Comparison of ENCODE assay signal across 29 cellular contexts in genomic region chr1:110455151-110455550, GRCh38. TPM values are rescaled to one million over a fixed set of nuclear protein-coding genes. Genes with fewer than 3 reads are reported as not detected.
DNase-seq lines count a peak whose midpoint lies in the region; ATAC-seq, FAIRE-seq and TF ChIP-seq lines count a peak whose summit lies in the region.
"Had no signal": no experiment of that assay in that cellular context is flagged by ENCODE, and none has a peak within 500 bp of the region (broad histone marks: within the 10 kb centered on the region; RNA-seq: fewer than 3 reads in every experiment).

No MANE protein-coding gene starts in this region.

- H2AK9ac ChIP-seq in IMR-90 (replicated peaks; ENCODE audit: low read depth, low read length, poor library complexity) = no peak overlapping the region

- H2AFZ ChIP-seq in IMR-90 (replicated peaks; ENCODE audit: low read length, poor library complexity) = no peak overlapping the region
- H2AFZ ChIP-seq: hepatocyte had no signal

- H4K91ac ChIP-seq in IMR-90 (ENCODE audit: insufficient read depth, low read depth, low read length) = no peak overlapping the region

- TF ChIP-seq POLR2A in IMR-90 (IDR thresholded peaks at IDR 0.05; ENCODE audit: low read depth, low read length) (no peak), Peyer's patch (IDR thresholded peaks at IDR 0.05) (no peak)

- H3K27me3 ChIP-seq in IMR-90 (ENCODE audit: control insufficient read depth, insufficient read depth, low read length) = peaks cover 59% of the 10 kb centered on the region
- peaks cover 44% of the 10 kb centered on the region for H3K27me3 ChIP-seq in left ventricle myocardium inferior (ENCODE audit: low read depth)
- H3K27me3 ChIP-seq in Peyer's patch = no peaks in the 10 kb centered on the region
- H3K27me3 ChIP-seq: upper lobe of right lung had no signal

- H3K9me3 Mint-ChIP-seq in immature natural killer cell = no peaks in the 10 kb centered on the region
- H3K9me3 Mint-ChIP-seq: activated T-cell treated with anti-CD3 and anti-CD28 coated beads, Interleukin-2, amount 50 U/mL, for 4 hours; HFFc6 had no signal

- no peak overlapping the region for H3K18ac ChIP-seq in IMR-90 (ENCODE audit: low read depth, low read length)

- H2AK5ac ChIP-seq in IMR-90 (ENCODE audit: low read depth, low read length) = no peak overlapping the region

- in situ Hi-C loops in IMR-90 (cut with MboI; ENCODE audit: low sequenced_read_pairs) = no loop called here

- DNase-seq in Daoy (ENCODE audit: low read depth) (peak; percentile 56), IMR-90 (no peak), dermis blood vessel endothelial cell (peak; percentile 9), kidney (peak; percentile 8), left ventricle myocardium inferior (no peak), Peyer's patch (no peak), immature natural killer cell (no peak), T-helper 9 cell (no peak)
- DNase-seq: activated CD4-positive, alpha-beta T cell treated with anti-CD3 and anti-CD28 coated beads for 48 hours; activated naive CD4-positive, alpha-beta T cell; activated T-cell treated with anti-CD3 and anti-CD28 coated beads, Interleukin-2, amount 50 U/mL, for 4 hours; BE2C; brain microvascular endothelial cell; DMS79; effector CD8-positive, alpha-beta T cell; gastrocnemius medialis; HFFc6; KG1; NCI-H1436; NCI-H510A; stimulated activated CD4-positive, alpha-beta T cell treated with anti-CD3 and anti-CD28 coated beads, Interleukin-1b, Interleukin-23, amount 100 ng/mL, for 48 hours; upper lobe of right lung had no signal

- no TSS peak for BruUV-seq in IMR-90 (replicated peaks; lab: Mats Ljungman, UMichigan)

- no peak overlapping the region for H3K4ac ChIP-seq in IMR-90 (ENCODE audit: low read depth, low read length)

- TF ChIP-seq RAD21 in IMR-90 (IDR thresholded peaks at IDR 0.05; ENCODE audit: low read length) = peak; percentile 54

- FAIRE-seq in kidney (lab: Jason Lieb, UNC) = no peak
- FAIRE-seq: A549, GM12892, keratinocyte, RCC 7860 had no signal

- POLR2A ChIA-PET in IMR-90 (lab: Charles Lee; ENCODE audit: unreplicated experiment) = no interaction called here

- no peak overlapping the region for H4K5ac ChIP-seq in IMR-90 (ENCODE audit: low read depth, low read length)

- H3K79me1 ChIP-seq in IMR-90 (ENCODE audit: low read depth in 1 of 2, low read length in 2 of 2) = no peaks in the 10 kb centered on the region

- H2BK20ac ChIP-seq in IMR-90 (ENCODE audit: low read depth, low read length) = no peak overlapping the region

- H3K4me2 ChIP-seq in IMR-90 (ENCODE audit: low read depth, low read length) = no peak overlapping the region
- H3K4me2 ChIP-seq: A549, hepatocyte had no signal

- H3K36me3 ChIP-seq in IMR-90 (ENCODE audit: control insufficient read depth, insufficient read depth, low read length) (no peaks in the 10 kb centered on the region), kidney (ENCODE audit: control insufficient read depth in 1 of 2, insufficient read depth in 2 of 2, low read length in 2 of 2) (no peaks in the 10 kb centered on the region), left ventricle myocardium inferior (no peaks in the 10 kb centered on the region), Peyer's patch (no peaks in the 10 kb centered on the region)
- H3K36me3 ChIP-seq: BE2C, brain microvascular endothelial cell, gastrocnemius medialis, upper lobe of right lung had no signal

- H3K27ac Mint-ChIP-seq in immature natural killer cell = no peak overlapping the region
- H3K27ac Mint-ChIP-seq: HFFc6 had no signal

- H3K4me1 Mint-ChIP-seq in immature natural killer cell = no peaks in the 10 kb centered on the region

- H2BK15ac ChIP-seq in IMR-90 (ENCODE audit: low read depth, low read length) = no peak overlapping the region

- H3K4me1 ChIP-seq in IMR-90 (ENCODE audit: control insufficient read depth, insufficient read depth, low read length) = no peaks in the 10 kb centered on the region
- H3K4me1 ChIP-seq in kidney (ENCODE audit: control insufficient read depth in 1 of 2, insufficient read depth in 1 of 2, low read depth in 1 of 2, low read length in 2 of 2) = no peaks in the 10 kb centered on the region
- no peaks in the 10 kb centered on the region for H3K4me1 ChIP-seq in left ventricle myocardium inferior
- no peaks in the 10 kb centered on the region for H3K4me1 ChIP-seq in Peyer's patch
- H3K4me1 ChIP-seq: A549, BE2C, gastrocnemius medialis, upper lobe of right lung had no signal

- H3K4me3 Mint-ChIP-seq in immature natural killer cell = no peak overlapping the region
- H3K4me3 Mint-ChIP-seq: activated T-cell treated with anti-CD3 and anti-CD28 coated beads, Interleukin-2, amount 50 U/mL, for 4 hours; HFFc6 had no signal

- no peaks in the 10 kb centered on the region for H3K9me3 ChIP-seq in IMR-90 (ENCODE audit: control insufficient read depth, insufficient read depth, low read length)
- H3K9me3 ChIP-seq in kidney (ENCODE audit: control insufficient read depth in 1 of 2, low read length in 2 of 2) = no peaks in the 10 kb centered on the region
- no peaks in the 10 kb centered on the region for H3K9me3 ChIP-seq in left ventricle myocardium inferior (replicated peaks)
- no peaks in the 10 kb centered on the region for H3K9me3 ChIP-seq in Peyer's patch
- H3K9me3 ChIP-seq: A549, BE2C, gastrocnemius medialis, upper lobe of right lung had no signal

- CTCF ChIA-PET in IMR-90 (lab: Yijun Ruan, JAX) = interaction anchor here (1.1 to 1.5 kb wide), 3 partner anchors 41 to 247 kb away, joined by 3 to 5 read pairs (median 5); no protein-coding TSS in a partner anchor

- H3K4me3 ChIP-seq in IMR-90 (ENCODE audit: insufficient read depth, low read depth, low read length) (no peak overlapping the region), kidney (ENCODE audit: low read length in 2 of 2) (no peak overlapping the region), left ventricle myocardium inferior (no peak overlapping the region), Peyer's patch (no peak overlapping the region)
- H3K4me3 ChIP-seq: A549, gastrocnemius medialis, hepatocyte, skin epidermis, upper lobe of right lung had no signal

- H3K27me3 Mint-ChIP-seq in immature natural killer cell (ENCODE audit: low read depth in 3 of 3) = no peaks in the 10 kb centered on the region

- peak; percentile 42 for TF ChIP-seq CTCF in IMR-90 (conservative IDR thresholded peaks at IDR 0.05; ENCODE audit: low read depth, low read length)
- no peak for TF ChIP-seq CTCF in kidney (IDR thresholded peaks at IDR 0.05; ENCODE audit: borderline replicate concordance, extremely low read depth, insufficient read depth)
- no peak for TF ChIP-seq CTCF in left ventricle myocardium inferior (IDR thresholded peaks at IDR 0.05; ENCODE audit: borderline replicate concordance)
- no peak for TF ChIP-seq CTCF in Peyer's patch (IDR thresholded peaks at IDR 0.05)

- no peak overlapping the region for H4K8ac ChIP-seq in IMR-90 (ENCODE audit: low read depth in 2 of 2, low read length in 2 of 2)

- H3K23ac ChIP-seq in IMR-90 (ENCODE audit: low read depth, low read length) = no peak overlapping the region

- no peak for ATAC-seq in IMR-90 (ENCODE audit: low read depth)
- ATAC-seq: activated T-cell treated with anti-CD3 and anti-CD28 coated beads, Interleukin-2, amount 50 U/mL, for 4 hours; gastrocnemius medialis; upper lobe of right lung had no signal

- WGBS in IMR-90 (ENCODE audit: extremely low coverage in 2 of 2, insufficient read length in 1 of 2), 2 experiments = no CpG with 5 or more reads among the region's 8 CpGs

- no peak overlapping the region for H3K14ac ChIP-seq in IMR-90 (replicated peaks; ENCODE audit: low read depth, low read length)

- H3K9ac ChIP-seq in IMR-90 (ENCODE audit: low read depth, low read length) (no peak overlapping the region), kidney (ENCODE audit: low read length in 2 of 2) (no peak overlapping the region)

- no peak overlapping the region for H3K56ac ChIP-seq in IMR-90 (ENCODE audit: extremely low read depth, insufficient read depth, low read length)

- no peaks in the 10 kb centered on the region for H3K36me3 Mint-ChIP-seq in immature natural killer cell

- H3K27ac ChIP-seq in IMR-90 (ENCODE audit: insufficient read depth, low read length) = no peak overlapping the region
- H3K27ac ChIP-seq in kidney (ENCODE audit: low read depth in 2 of 2, low read length in 2 of 2) = no peak overlapping the region
- H3K27ac ChIP-seq in left ventricle myocardium inferior (replicated peaks) = no peak overlapping the region
- H3K27ac ChIP-seq in Peyer's patch = no peak overlapping the region
- H3K27ac ChIP-seq: A549, brain microvascular endothelial cell, gastrocnemius medialis, hepatocyte, skin epidermis, upper lobe of right lung had no signal

- H4K20me1 ChIP-seq in IMR-90 (ENCODE audit: insufficient read depth, low read length) = no peaks in the 10 kb centered on the region

- dilution Hi-C loops in IMR-90 (cut with HindIII; ENCODE audit: low sequenced_read_pairs, unreplicated experiment) = no loop called here

- H3K9me1 ChIP-seq in IMR-90 (ENCODE audit: insufficient read depth, low read length) = no peaks in the 10 kb centered on the region

- intact Hi-C loops in IMR-90 (cut with micrococcal nuclease) = no loop called here
- intact Hi-C loops in kidney (cut with DNase I) = loop anchor here (5.0 kb wide), 1 partner anchor 43 kb away; no protein-coding TSS in a partner anchor
- intact Hi-C loops in left ventricle myocardium inferior (cut with micrococcal nuclease) = no loop called here

- H2BK120ac ChIP-seq in IMR-90 (ENCODE audit: low read depth, low read length) = no peak overlapping the region

- H2BK5ac ChIP-seq in IMR-90 (ENCODE audit: low read depth, low read length, poor library complexity, severe bottlenecking) = no peak overlapping the region

RNA-seq across cellular contexts. Expression of gene PROK1, which starts 4.2 kb away (rescaled TPM):
- total RNA-seq in Daoy (2014; rRNA removed; shearing (Covaris generic)) = not detected in 2 replicates
- not detected in 2 replicates for total RNA-seq in IMR-90 (2012; rRNA removed)
- polyA plus RNA-seq in IMR-90 (2012; rRNA removed) = not detected in 2 replicates
- polyA plus RNA-seq in IMR-90 (2012; cell fraction: cytosol; rRNA removed) = not detected in 2 replicates
- polyA plus RNA-seq in IMR-90 (2012; cell fraction: nucleus; rRNA removed; ENCODE audit: low replicate concordance) = not detected in 2 replicates
- 0.09 TPM in 1 of 2 replicates, not detected in the other for total RNA-seq in dermis blood vessel endothelial cell
- not detected for total RNA-seq in kidney
- polyA plus RNA-seq in kidney (ENCODE audit: insufficient read depth, low read depth, low replicate concordance) = not detected
- total RNA-seq in left ventricle myocardium inferior = not detected
- not detected for total RNA-seq in Peyer's patch
- not detected for polyA plus RNA-seq in immature natural killer cell
- total RNA-seq: activated T-cell treated with anti-CD3 and anti-CD28 coated beads, Interleukin-2, amount 50 U/mL, for 4 hours; HFFc6; lung microvascular endothelial cell had no signal
- polyA plus RNA-seq: A549, keratinocyte had no signal

RNA-seq across cellular contexts. Expression of gene LAMTOR5, which starts 47.7 kb away (rescaled TPM):
- 123 and 189 TPM in 2 replicates for total RNA-seq in Daoy (2014; rRNA removed; shearing (Covaris generic))
- total RNA-seq in IMR-90 (2012; rRNA removed) (159 and 177 TPM in 2 replicates), dermis blood vessel endothelial cell (24.6 and 61.4 TPM in 2 replicates), kidney (183 TPM), left ventricle myocardium inferior (266 TPM), Peyer's patch (10 to 100 TPM; 45.1 to 99.0 (median 65.5) TPM)
- polyA plus RNA-seq in IMR-90 (2012; rRNA removed) (320 and 369 TPM in 2 replicates), kidney (ENCODE audit: insufficient read depth, low read depth, low replicate concordance) (600 TPM), immature natural killer cell (100 to 1,000 TPM; 254 to 387 (median 277) TPM)
- polyA plus RNA-seq in IMR-90 (2012; cell fraction: cytosol; rRNA removed) = 431 and 469 TPM in 2 replicates
- 97.8 and 199 TPM in 2 replicates for polyA plus RNA-seq in IMR-90 (2012; cell fraction: nucleus; rRNA removed; ENCODE audit: low replicate concordance)

Comparison
In these comparisons a context has a peak if more than half of its experiments do, and no peak if none do; other contexts are left out.
1. DNase-seq: peak in Daoy (single experiment), dermis blood vessel endothelial cell (single experiment) and kidney (single experiment); none in IMR-90 (single experiment), left ventricle myocardium inferior (single experiment), Peyer's patch (0 of 3), immature natural killer cell (0 of 3) and T-helper 9 cell (single experiment).